ENCODE assay signal across 24 cellular contexts in the genomic region with DNA sequence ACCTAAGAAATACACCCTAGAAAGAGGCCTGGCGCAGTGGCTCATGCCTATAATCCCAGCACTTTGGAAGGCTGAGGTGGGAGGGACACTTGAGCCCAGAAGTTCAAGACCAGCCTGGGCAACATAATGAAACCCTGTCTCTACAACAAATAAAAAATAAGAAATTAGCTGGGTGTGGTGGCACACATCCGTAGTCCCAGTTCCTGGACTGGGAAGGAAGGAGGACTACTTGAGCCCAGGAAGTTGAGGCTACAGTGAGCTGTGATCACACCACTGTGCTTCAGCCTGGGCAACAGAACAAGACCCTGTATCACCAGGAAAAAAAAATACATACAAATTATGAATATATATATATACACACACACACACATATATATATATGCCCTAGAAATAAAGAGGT.
"Had no signal": no experiment of that assay in that cellular context is flagged by ENCODE, and none has a peak within 500 bp of the region (broad histone marks: within the 10 kb centered on the region; RNA-seq: fewer than 3 reads in every experiment).

No MANE protein-coding gene starts in this region.

- ATAC-seq: K562, Panc1, PC-3, SK-N-SH treated with all-trans-retinoic acid at 6 μM for 48 hours had no signal

- FAIRE-seq: HTR-8/SVneo, K562 had no signal

- H3K9me3 Mint-ChIP-seq: IgD-negative memory B cell had no signal

- H3K4me3 Mint-ChIP-seq: IgD-negative memory B cell had no signal

- H3K9ac ChIP-seq: KMS-11 had no signal

- DNase-seq: Kasumi-1, MM.1S, NCI-H1092 treated with DMSO at 0.1 percent for 48 hours, NCI-H1436, NCI-H187, NCI-H2029, NCI-H2081 treated with DMSO at 0.1 percent for 48 hours, NCI-H2171, NCI-H226, NCI-H446, NCI-H510A, NCI-H524 treated with DMSO at 0.1 percent for 48 hours, NCI-H69, NCI-H774, PC-3, SHP77 had no signal

- H3K4me3 ChIP-seq: K562 had no signal

- H3K27ac ChIP-seq: HL-60, KMS-11, RWPE1 had no signal

- H3K4me2 ChIP-seq: KMS-11 had no signal

- H3K27me3 Mint-ChIP-seq: IgD-negative memory B cell had no signal
